Comparison of ENCODE assay signal across 11 cellular contexts in genomic region chr6:20661721-20662120, GRCh38.
A peak's percentile ranks its signal among the peaks of the same experiment; 100 is the strongest.
DNase-seq lines count a peak whose midpoint lies in the region; ATAC-seq and TF ChIP-seq lines count a peak whose summit lies in the region.
"Had no signal": no experiment of that assay in that cellular context is flagged by ENCODE, and none has a peak within 500 bp of the region (broad histone marks: within the 10 kb centered on the region; RNA-seq: fewer than 3 reads in every experiment).

No MANE protein-coding gene starts in this region.

- TF ChIP-seq CTCF in Loucy (conservative IDR thresholded peaks at IDR 0.05; ENCODE audit: low read length): no peak
- TF ChIP-seq CTCF in GM10248 (IDR thresholded peaks at IDR 0.05; ENCODE audit: control extremely low read depth, extremely low read depth, low read depth, missing control alignments): no peak

- POLR2A ChIA-PET in GM10248 (lab: Yijun Ruan, JAX): no interaction called here

- H3K9me3 Mint-ChIP-seq in activated naive CD4-positive, alpha-beta T cell treated with anti-CD3 and anti-CD28 coated beads for 36 hours: no peaks in the 10 kb centered on the region
- H3K9me3 Mint-ChIP-seq: activated naive CD4-positive, alpha-beta T cell treated with anti-CD3 and anti-CD28 coated beads, Interleukin-2, amount 10 ng/mL, durations not matched to agents 7 days and 5 days had no signal

- DNase-seq in NCI-H748 (lab: John Stamatoyannopoulos, UW; ENCODE audit: unreplicated experiment) (peak; percentile 98), fibroblast of gingiva (ENCODE audit: low read depth) (peak; percentile 5), GM10248 (ENCODE audit: extremely low spot score) (no peak)
- no peak for DNase-seq in activated naive CD4-positive, alpha-beta T cell treated with anti-CD3 and anti-CD28 coated beads for 36 hours
- DNase-seq: activated naive CD4-positive, alpha-beta T cell treated with anti-CD3 and anti-CD28 coated beads, Interleukin-2, amount 10 ng/mL, durations not matched to agents 7 days and 5 days; Kasumi-1; psoas muscle had no signal

- H3K9me3 ChIP-seq in Loucy (ENCODE audit: insufficient read depth, low read depth, low read length): no peaks in the 10 kb centered on the region
- H3K9me3 ChIP-seq in skeletal muscle satellite cell (replicated peaks; ENCODE audit: low read length): no peaks in the 10 kb centered on the region
- H3K9me3 ChIP-seq: psoas muscle had no signal

- H3K27me3 Mint-ChIP-seq in activated naive CD4-positive, alpha-beta T cell treated with anti-CD3 and anti-CD28 coated beads for 36 hours (ENCODE audit: low read depth): no peaks in the 10 kb centered on the region
- H3K27me3 Mint-ChIP-seq: activated naive CD4-positive, alpha-beta T cell treated with anti-CD3 and anti-CD28 coated beads, Interleukin-2, amount 10 ng/mL, durations not matched to agents 7 days and 5 days had no signal

- CTCF ChIA-PET in GM10248 (lab: Yijun Ruan, JAX): no interaction called here
- CTCF ChIA-PET in activated naive CD4-positive, alpha-beta T cell treated with anti-CD3 and anti-CD28 coated beads for 36 hours (lab: Charles Lee): no interaction called here

- peaks cover 43% of the 10 kb centered on the region for H3K79me2 ChIP-seq in Loucy (ENCODE audit: insufficient read depth, low read length)

- H3K36me3 ChIP-seq in Loucy (ENCODE audit: insufficient read depth, low read length) (no peaks in the 10 kb centered on the region), skeletal muscle satellite cell (ENCODE audit: insufficient read depth, low read length) (no peaks in the 10 kb centered on the region)

- H3K4me3 ChIP-seq in Loucy (ENCODE audit: low read length, poor library complexity, severe bottlenecking): no peak overlapping the region
- H3K4me3 ChIP-seq in skeletal muscle satellite cell (ENCODE audit: low read length): no peak overlapping the region
- H3K4me3 ChIP-seq: psoas muscle had no signal

- peaks cover 11% of the 10 kb centered on the region for H3K4me1 Mint-ChIP-seq in activated naive CD4-positive, alpha-beta T cell treated with anti-CD3 and anti-CD28 coated beads for 36 hours (ENCODE audit: low read depth)
- H3K4me1 Mint-ChIP-seq: activated naive CD4-positive, alpha-beta T cell treated with anti-CD3 and anti-CD28 coated beads, Interleukin-2, amount 10 ng/mL, durations not matched to agents 7 days and 5 days had no signal

- no peak for ATAC-seq in HG02678 (IDR thresholded peaks at IDR 0.05; ENCODE audit: unreplicated experiment)
- ATAC-seq: left lobe of liver, psoas muscle had no signal

- H3K9ac ChIP-seq in Loucy (ENCODE audit: low read depth, low read length, poor library complexity, severe bottlenecking): peak overlapping the region; percentile 8
- no peak overlapping the region for H3K9ac ChIP-seq in skeletal muscle satellite cell (ENCODE audit: low read depth, low read length)

- H3F3A ChIP-seq in Loucy (ENCODE audit: low read depth): no peaks in the 10 kb centered on the region

- H3K4me1 ChIP-seq in Loucy (ENCODE audit: insufficient read depth, low read length, poor library complexity, severe bottlenecking): peaks cover 59% of the 10 kb centered on the region
- peaks cover 15% of the 10 kb centered on the region for H3K4me1 ChIP-seq in skeletal muscle satellite cell (ENCODE audit: control insufficient read depth, insufficient read depth, low read length)
- H3K4me1 ChIP-seq: psoas muscle had no signal

- intact Hi-C loops in activated naive CD4-positive, alpha-beta T cell treated with anti-CD3 and anti-CD28 coated beads for 36 hours (cut with micrococcal nuclease): no loop called here

- H3K4me2 ChIP-seq in Loucy (ENCODE audit: low read depth, low read length, poor library complexity, severe bottlenecking) (peak overlapping the region; percentile 19), skeletal muscle satellite cell (ENCODE audit: low read length) (peak overlapping the region; percentile 23)

- H2AFZ ChIP-seq in Loucy (ENCODE audit: low read length): no peak overlapping the region

- no peaks in the 10 kb centered on the region for H4K20me1 ChIP-seq in Loucy (ENCODE audit: insufficient read depth, low read length, poor library complexity, severe bottlenecking)

- no peaks in the 10 kb centered on the region for H3K9me2 ChIP-seq in Loucy (replicated peaks; ENCODE audit: low read depth, low read length)

- no peak overlapping the region for H3K27ac Mint-ChIP-seq in activated naive CD4-positive, alpha-beta T cell treated with anti-CD3 and anti-CD28 coated beads for 36 hours
- H3K27ac Mint-ChIP-seq: activated naive CD4-positive, alpha-beta T cell treated with anti-CD3 and anti-CD28 coated beads, Interleukin-2, amount 10 ng/mL, durations not matched to agents 7 days and 5 days had no signal

- no peaks in the 10 kb centered on the region for H3K27me3 ChIP-seq in Loucy (ENCODE audit: insufficient read depth, low read length, poor library complexity, severe bottlenecking)
- H3K27me3 ChIP-seq in skeletal muscle satellite cell (ENCODE audit: control insufficient read depth, insufficient read depth, low read length): no peaks in the 10 kb centered on the region

- H3K4me3 Mint-ChIP-seq in activated naive CD4-positive, alpha-beta T cell treated with anti-CD3 and anti-CD28 coated beads for 36 hours: no peak overlapping the region
- H3K4me3 Mint-ChIP-seq: activated naive CD4-positive, alpha-beta T cell treated with anti-CD3 and anti-CD28 coated beads, Interleukin-2, amount 10 ng/mL, durations not matched to agents 7 days and 5 days had no signal

- H3K36me3 Mint-ChIP-seq in activated naive CD4-positive, alpha-beta T cell treated with anti-CD3 and anti-CD28 coated beads for 36 hours (ENCODE audit: low read depth): peaks cover 7% of the 10 kb centered on the region

Comparison
In these comparisons a context has a peak if more than half of its experiments do, and no peak if none do; other contexts are left out.
1. DNase-seq: peak in NCI-H748 (single experiment) and fibroblast of gingiva (single experiment); none in GM10248 (single experiment) and activated naive CD4-positive, alpha-beta T cell treated with anti-CD3 and anti-CD28 coated beads for 36 hours (single experiment).